Comparison of ENCODE assay signal across 1 cellular context in the genomic region with DNA sequence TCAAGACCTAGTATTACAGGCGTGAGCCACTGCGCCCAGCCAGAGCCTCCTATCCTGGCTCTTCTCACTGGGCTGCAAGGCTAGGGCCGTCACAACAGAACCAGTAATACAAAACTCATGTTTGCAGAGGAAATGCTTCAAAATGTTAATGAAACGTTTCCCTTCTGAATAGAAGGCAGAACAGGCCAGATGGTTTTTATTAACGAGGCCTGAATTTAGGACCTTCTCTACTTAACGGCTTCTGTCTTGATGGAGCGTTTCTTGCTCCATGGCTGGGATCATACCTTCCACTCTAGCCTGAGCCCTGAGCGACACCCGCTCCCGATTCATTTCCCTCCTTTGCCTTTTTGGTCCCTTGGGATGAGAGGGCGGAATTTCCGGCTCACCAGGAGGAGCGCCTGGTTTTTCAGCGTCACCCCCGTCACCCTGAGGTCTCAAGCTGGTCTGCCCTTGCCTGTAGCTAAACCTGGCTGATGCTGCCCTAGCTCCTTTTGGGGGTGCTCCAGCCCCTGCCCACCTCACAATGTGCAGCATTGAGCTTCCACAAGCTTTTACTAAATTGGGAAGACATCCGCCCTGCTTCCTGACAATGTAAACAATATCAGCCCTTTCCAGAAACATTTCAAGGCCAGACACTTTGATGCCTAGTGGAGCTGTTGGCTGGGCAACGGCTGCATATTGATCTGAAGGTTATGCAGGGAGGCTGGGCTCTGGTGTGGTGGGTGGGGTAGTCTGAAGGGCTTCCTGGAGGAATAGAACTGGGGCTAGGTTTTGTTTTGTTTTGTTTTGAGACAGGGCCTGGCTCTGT.
A peak's percentile ranks its signal among the peaks of the same experiment; 100 is the strongest.
TF ChIP-seq lines count a peak whose summit lies in the region.

No MANE protein-coding gene starts in this region.

TF ChIP-seq in HepG2, 621 proteins besides CTCF, POLR2A, EP300 and RAD21 (continued from another document and continues in another):
- TF ChIP-seq NFAT5 (CRISPR knock-in tag; IDR thresholded peaks at IDR 0.05) (no peak), PLRG1 (conservative IDR thresholded peaks at IDR 0.05) (no peak), ZNF768 (CRISPR knock-in tag; IDR thresholded peaks at IDR 0.05) (peak; percentile 95), MTA3 (CRISPR knock-in tag; IDR thresholded peaks at IDR 0.05) (no peak), DBP (CRISPR knock-in tag; IDR thresholded peaks at IDR 0.05; ENCODE audit: not compliant biosample characterization) (no peak), ZNF263 (CRISPR knock-in tag; IDR thresholded peaks at IDR 0.05) (no peak; the same call in 1 of the 2 replicates), ZBTB25 (CRISPR knock-in tag; IDR thresholded peaks at IDR 0.05) (no peak), FOXA1 (IDR thresholded peaks at IDR 0.05) (no peak), FOXA1 (CRISPR knock-in tag; IDR thresholded peaks at IDR 0.05) (peak; percentile 64), ZNF776 (CRISPR knock-in tag; IDR thresholded peaks at IDR 0.05) (no peak), NFE2 (CRISPR knock-in tag; IDR thresholded peaks at IDR 0.05) (no peak), SNRNP70 (IDR thresholded peaks at IDR 0.05; ENCODE audit: low read depth, low read length) (no peak), HNRNPLL (IDR thresholded peaks at IDR 0.05; ENCODE audit: low read depth, low read length, poor library complexity, severe bottlenecking) (no peak), HNF4G (IDR thresholded peaks at IDR 0.05; ENCODE audit: borderline replicate concordance, low read depth, low read length) (no peak), HNF4G (CRISPR knock-in tag; IDR thresholded peaks at IDR 0.05; ENCODE audit: borderline replicate concordance, low read depth) (peak; percentile 62; the same call in 1 of the 2 replicates), ZNF17 (CRISPR knock-in tag; IDR thresholded peaks at IDR 0.05) (no peak), MTF1 (CRISPR knock-in tag; IDR thresholded peaks at IDR 0.05) (no peak), ZNF468 (CRISPR knock-in tag; IDR thresholded peaks at IDR 0.05) (no peak), ZNF230 (CRISPR knock-in tag; IDR thresholded peaks at IDR 0.05) (no peak), ZFP36L1 (CRISPR knock-in tag; IDR thresholded peaks at IDR 0.05) (0 out of 2 replicates have a peak, but pooled peaks have one; percentile 18), KDM5B (CRISPR knock-in tag; IDR thresholded peaks at IDR 0.05; ENCODE audit: borderline replicate concordance) (no peak; the same call in 1 of the 2 replicates), TSC22D2 (CRISPR knock-in tag; IDR thresholded peaks at IDR 0.05; ENCODE audit: borderline replicate concordance) (no peak), NFRKB (IDR thresholded peaks at IDR 0.05) (no peak), SMAD9 (CRISPR knock-in tag; IDR thresholded peaks at IDR 0.05) (no peak), CBX1 (IDR thresholded peaks at IDR 0.05; ENCODE audit: low read depth) (no peak), CHD4 (IDR thresholded peaks at IDR 0.05; ENCODE audit: borderline replicate concordance, low read length) (0 out of 2 replicates have a peak, but pooled peaks have one; percentile 28), NFIC (IDR thresholded peaks at IDR 0.05; ENCODE audit: low read length) (no peak), YY1 (IDR thresholded peaks at IDR 0.05; ENCODE audit: insufficient read depth, insufficient replicate concordance, low read depth, low read length) (peak; percentile 6), MED1 (CRISPR knock-in tag; IDR thresholded peaks at IDR 0.05) (peak; percentile 82), ZNF724P (CRISPR knock-in tag; IDR thresholded peaks at IDR 0.05; ENCODE audit: borderline replicate concordance) (no peak), NFKB2 (CRISPR knock-in tag; IDR thresholded peaks at IDR 0.05; ENCODE audit: borderline replicate concordance) (0 out of 2 replicates have a peak, but pooled peaks have one; percentile 10), KAT2B (IDR thresholded peaks at IDR 0.05; ENCODE audit: borderline replicate concordance, low read depth, low read length) (no peak), GABPA (IDR thresholded peaks at IDR 0.05; ENCODE audit: low read depth, low read length) (no peak), GABPA (CRISPR knock-in tag; IDR thresholded peaks at IDR 0.05; ENCODE audit: low read depth) (0 out of 2 replicates have a peak, but pooled peaks have one; percentile 12), ZNF574 (CRISPR knock-in tag; IDR thresholded peaks at IDR 0.05) (peak; percentile 61), CSRNP1 (CRISPR knock-in tag; IDR thresholded peaks at IDR 0.05) (no peak), ZFY (CRISPR knock-in tag; IDR thresholded peaks at IDR 0.05) (no peak), LCORL (IDR thresholded peaks at IDR 0.05) (peak; percentile 56; the same call in 1 of the 2 replicates), LCORL (CRISPR knock-in tag; IDR thresholded peaks at IDR 0.05) (peak; percentile 96), HNRNPUL1 (IDR thresholded peaks at IDR 0.05; ENCODE audit: low read depth, low read length) (no peak), FOXK1 (CRISPR knock-in tag; IDR thresholded peaks at IDR 0.05; ENCODE audit: borderline replicate concordance, low read depth) (peak; percentile 78; the same call in 1 of the 2 replicates), ZZZ3 (CRISPR knock-in tag; IDR thresholded peaks at IDR 0.05; ENCODE audit: borderline replicate concordance) (no peak), CC2D1A (CRISPR knock-in tag; IDR thresholded peaks at IDR 0.05) (no peak), PAWR (CRISPR knock-in tag; IDR thresholded peaks at IDR 0.05; ENCODE audit: borderline replicate concordance) (no peak), ZNF432 (CRISPR knock-in tag; IDR thresholded peaks at IDR 0.05; ENCODE audit: borderline replicate concordance) (no peak)
- TF ChIP-seq, protein P1, sequence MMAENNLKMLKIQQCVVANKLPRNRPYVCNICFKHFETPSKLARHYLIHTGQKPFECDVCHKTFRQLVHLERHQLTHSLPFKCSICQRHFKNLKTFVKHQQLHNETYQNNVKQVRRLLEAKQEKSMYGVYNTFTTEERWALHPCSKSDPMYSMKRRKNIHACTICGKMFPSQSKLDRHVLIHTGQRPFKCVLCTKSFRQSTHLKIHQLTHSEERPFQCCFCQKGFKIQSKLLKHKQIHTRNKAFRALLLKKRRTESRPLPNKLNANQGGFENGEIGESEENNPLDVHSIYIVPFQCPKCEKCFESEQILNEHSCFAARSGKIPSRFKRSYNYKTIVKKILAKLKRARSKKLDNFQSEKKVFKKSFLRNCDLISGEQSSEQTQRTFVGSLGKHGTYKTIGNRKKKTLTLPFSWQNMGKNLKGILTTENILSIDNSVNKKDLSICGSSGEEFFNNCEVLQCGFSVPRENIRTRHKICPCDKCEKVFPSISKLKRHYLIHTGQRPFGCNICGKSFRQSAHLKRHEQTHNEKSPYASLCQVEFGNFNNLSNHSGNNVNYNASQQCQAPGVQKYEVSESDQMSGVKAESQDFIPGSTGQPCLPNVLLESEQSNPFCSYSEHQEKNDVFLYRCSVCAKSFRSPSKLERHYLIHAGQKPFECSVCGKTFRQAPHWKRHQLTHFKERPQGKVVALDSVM (CRISPR knock-in tag; IDR thresholded peaks at IDR 0.05) = peak; percentile 56; the same call in 1 of the 2 replicates
- TF ChIP-seq, protein P2, sequence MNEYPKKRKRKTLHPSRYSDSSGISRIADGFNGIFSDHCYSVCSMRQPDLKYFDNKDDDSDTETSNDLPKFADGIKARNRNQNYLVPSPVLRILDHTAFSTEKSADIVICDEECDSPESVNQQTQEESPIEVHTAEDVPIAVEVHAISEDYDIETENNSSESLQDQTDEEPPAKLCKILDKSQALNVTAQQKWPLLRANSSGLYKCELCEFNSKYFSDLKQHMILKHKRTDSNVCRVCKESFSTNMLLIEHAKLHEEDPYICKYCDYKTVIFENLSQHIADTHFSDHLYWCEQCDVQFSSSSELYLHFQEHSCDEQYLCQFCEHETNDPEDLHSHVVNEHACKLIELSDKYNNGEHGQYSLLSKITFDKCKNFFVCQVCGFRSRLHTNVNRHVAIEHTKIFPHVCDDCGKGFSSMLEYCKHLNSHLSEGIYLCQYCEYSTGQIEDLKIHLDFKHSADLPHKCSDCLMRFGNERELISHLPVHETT (CRISPR knock-in tag; conservative IDR thresholded peaks at IDR 0.05) = no peak
- TF ChIP-seq, protein P3, sequence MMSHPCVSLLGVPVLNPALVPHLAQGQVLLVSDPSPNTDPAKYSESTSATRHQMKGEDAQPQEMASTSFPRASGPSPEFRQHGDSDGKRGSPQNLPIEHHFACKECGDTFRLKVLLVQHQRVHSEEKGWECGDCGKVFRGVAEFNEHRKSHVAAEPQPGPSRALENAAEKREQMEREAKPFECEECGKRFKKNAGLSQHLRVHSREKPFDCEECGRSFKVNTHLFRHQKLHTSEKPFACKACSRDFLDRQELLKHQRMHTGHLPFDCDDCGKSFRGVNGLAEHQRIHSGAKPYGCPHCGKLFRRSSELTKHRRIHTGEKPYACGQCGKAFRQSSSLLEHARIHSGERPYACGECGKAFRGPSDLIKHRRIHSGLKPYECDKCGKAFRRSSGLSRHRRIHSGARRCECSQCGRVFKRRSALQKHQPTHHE (CRISPR knock-in tag; IDR thresholded peaks at IDR 0.05; ENCODE audit: borderline replicate concordance) = no peak
